10 cellular contexts compared by ENCODE assay signal in the genomic region with DNA sequence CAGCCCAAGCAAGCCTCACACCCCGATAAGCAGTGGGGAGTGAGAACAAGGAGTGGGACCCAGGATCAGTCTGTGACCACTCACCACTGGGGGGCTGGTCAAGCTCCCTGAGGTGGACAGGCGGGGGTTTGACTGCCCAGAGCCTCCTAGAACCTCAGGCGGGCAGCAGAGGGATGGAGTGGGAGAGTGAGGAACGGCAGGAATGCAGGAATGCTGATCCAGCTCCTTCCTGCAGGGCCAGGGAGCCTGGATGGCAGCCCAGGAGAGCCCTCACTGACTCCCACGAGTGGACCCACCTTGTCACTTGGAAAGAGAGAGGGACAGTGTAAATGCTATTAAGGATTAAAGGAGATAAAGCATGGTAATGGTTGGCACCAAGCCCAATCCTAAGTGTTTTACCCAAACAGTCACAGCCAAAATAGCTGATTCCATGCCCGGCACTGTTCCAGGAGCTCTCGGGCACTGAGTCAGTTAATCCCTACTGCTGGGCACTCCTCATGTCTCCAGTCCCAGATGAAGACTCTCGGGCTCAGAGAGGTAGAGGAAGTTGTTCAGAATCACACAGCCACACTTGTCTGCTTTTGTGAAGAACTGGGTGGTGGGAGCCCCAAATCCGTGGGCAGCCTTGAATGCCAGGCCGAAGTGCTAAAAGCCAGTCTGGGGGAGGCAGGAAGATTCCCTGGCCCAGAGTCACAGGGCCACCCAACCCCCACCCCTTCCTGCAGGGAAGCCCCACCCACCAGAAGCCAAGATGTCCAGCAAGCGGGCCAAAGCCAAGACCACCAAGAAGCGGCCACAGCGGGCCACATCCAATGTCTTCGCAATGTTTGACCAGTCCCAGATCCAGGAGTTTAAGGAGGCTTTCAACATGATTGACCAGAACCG. TPM values are rescaled to one million over a fixed set of nuclear protein-coding genes. Genes with fewer than 3 reads are reported as not detected.
DNase-seq lines count a peak whose midpoint lies in the region; ATAC-seq, FAIRE-seq and TF ChIP-seq lines count a peak whose summit lies in the region.
"Had no signal": no experiment of that assay in that cellular context is flagged by ENCODE, and none has a peak within 500 bp of the region (broad histone marks: within the 10 kb centered on the region; RNA-seq: fewer than 3 reads in every experiment).

No MANE protein-coding gene starts in this region.

- ATAC-seq in K562: no peak

- no peak overlapping the region for H3K27ac ChIP-seq in K562 (ENCODE audit: extremely low read depth, low read depth, low read length)
- H3K27ac ChIP-seq in tibial nerve: peak overlapping the region; percentile 87 to 98 (median 94)
- peak overlapping the region in 1 of 2 donors; percentile 13 for H3K27ac ChIP-seq in small intestine (ENCODE audit: low read depth in 1 of 2, low read length in 1 of 2)

- H3K4me3 ChIP-seq in K562: no peak overlapping the region
- peak overlapping the region in 3 of 4 donors; percentile 60 to 82 (median 78) for H3K4me3 ChIP-seq in tibial nerve
- H3K4me3 ChIP-seq in small intestine (ENCODE audit: low read depth in 1 of 2, low read length in 2 of 2): no peak overlapping the region

- in situ Hi-C loops in K562 (cut with MboI): loop anchor here (10.0 kb wide), 1 partner anchor 1470 kb away; no protein-coding TSS in a partner anchor

- TF ChIP-seq POLR2A in K562 (conservative IDR thresholded peaks at IDR 0.05) (no peak), tibial nerve (IDR thresholded peaks at IDR 0.05) (no peak)

- peak; percentile 18 for DNase-seq in NCI-H1105 treated with DMSO at 0.1 percent for 48 hours (lab: John Stamatoyannopoulos, UW)
- no peak for DNase-seq in NCI-H1105 (lab: John Stamatoyannopoulos, UW)
- no peak for DNase-seq in K562 (ENCODE audit: extremely low read depth in 1 of 4, low spot score in 3 of 4)
- DNase-seq in kidney glomerular epithelial cell (lab: John Stamatoyannopoulos, UW): peak; percentile 43
- DNase-seq in tibial nerve (ENCODE audit: low spot score in 2 of 2): no peak
- no peak for DNase-seq in SW480 (ENCODE audit: low spot score)
- no peak for DNase-seq in small intestine
- DNase-seq in activated effector memory CD4-positive, alpha-beta T cell treated with anti-CD3 and anti-CD28 coated beads, Interleukin-2, amount 50 U/mL, for 16 hours: no peak
- DNase-seq: 8988T, NCI-H748 treated with DMSO at 0.1 percent for 48 hours had no signal

- H3K4me2 ChIP-seq in K562 (ENCODE audit: insufficient read depth, low read length): no peak overlapping the region

- CTCF ChIA-PET in K562 (lab: Yijun Ruan, JAX; ENCODE audit: low intra/inter-chr PET ratio): no interaction called here

- TF ChIP-seq CTCF in K562 (IDR thresholded peaks at IDR 0.05 in 2 of 3, conservative IDR thresholded peaks at IDR 0.05 in 1 of 3; ENCODE audit: insufficient read depth in 2 of 3, low read depth in 1 of 3, low read length in 3 of 3) (no peak), tibial nerve (IDR thresholded peaks at IDR 0.05) (peak in 1 of 5 experiments; percentile 15)

- H2AFZ ChIP-seq in K562 (ENCODE audit: low read depth, low read length): no peak overlapping the region

- no peaks in the 10 kb centered on the region for H3K36me3 ChIP-seq in K562 (ENCODE audit: control insufficient read depth, insufficient read depth, low read length)
- H3K36me3 ChIP-seq in tibial nerve: peaks cover 0 to 45% (median 0%) of the 10 kb centered on the region in 3 donors
- H3K36me3 ChIP-seq in small intestine (ENCODE audit: control insufficient read depth in 2 of 2, insufficient read depth in 2 of 2, low read length in 2 of 2): no peaks in the 10 kb centered on the region

- H3K4me1 ChIP-seq in K562 (replicated peaks in 1 of 2; ENCODE audit: control insufficient read depth in 2 of 2, insufficient read depth in 2 of 2, low read length in 2 of 2): peaks cover 0 to 50% of the 10 kb centered on the region in 2 experiments; a peak in 3 of 5 replicates
- peaks cover 0 to 64% (median 23%) of the 10 kb centered on the region in 4 donors for H3K4me1 ChIP-seq in tibial nerve
- peaks cover 0 to 3% of the 10 kb centered on the region in 2 donors for H3K4me1 ChIP-seq in small intestine (ENCODE audit: control insufficient read depth in 2 of 2, insufficient read depth in 1 of 2, low read depth in 1 of 2, low read length in 1 of 2)

- no peak for TF ChIP-seq EP300 in K562 (IDR thresholded peaks at IDR 0.05; ENCODE audit: low read length)
- TF ChIP-seq EP300 in tibial nerve (IDR thresholded peaks at IDR 0.05): peak in 1 of 2 donors; percentile 12

- POLR2A ChIA-PET in K562 (lab: Yijun Ruan, JAX): interaction anchor here (0.7 to 0.8 kb wide), 2 partner anchors 9 to 15 kb away, joined by 3 to 5 read pairs; no protein-coding TSS in a partner anchor

- peak overlapping the region in 1 of 2 experiments; percentile 71; a peak in 2 of 4 replicates for H3K9ac ChIP-seq in K562 (ENCODE audit: insufficient read depth in 1 of 2, low read depth in 2 of 2, low read length in 2 of 2)

- BruUV-seq in K562 (replicated peaks; lab: Mats Ljungman, UMichigan): no TSS peak

- no peaks in the 10 kb centered on the region for H3K9me1 ChIP-seq in K562 (ENCODE audit: control insufficient read depth, insufficient read depth, low read length)

- 68% methylated on average over 11 of the region's 15 CpGs for WGBS in K562 (ENCODE audit: insufficient coverage, low coverage, missing lambda C conversion rate)
- WGBS in tibial nerve, 2 donors: 53 to 58% methylated on average over 13 to 15 of the region's 15 CpGs
- 74 to 85% (median 81%) methylated on average over 15 of the region's 15 CpGs for WGBS in small intestine, 3 donors

- no peaks in the 10 kb centered on the region for H3K79me2 ChIP-seq in K562 (ENCODE audit: control insufficient read depth, insufficient read depth, low read length)

- no peaks in the 10 kb centered on the region for H3K27me3 ChIP-seq in K562 (ENCODE audit: control insufficient read depth in 2 of 2, insufficient read depth in 2 of 2, low read length in 2 of 2)
- no peaks in the 10 kb centered on the region for H3K27me3 ChIP-seq in tibial nerve
- H3K27me3 ChIP-seq in small intestine (ENCODE audit: control insufficient read depth in 2 of 2, insufficient read depth in 2 of 2, low read length in 2 of 2): no peaks in the 10 kb centered on the region

- intact Hi-C loops in K562 (cut with micrococcal nuclease): loop anchor here (10.0 kb wide), 1 partner anchor 110 kb away; no protein-coding TSS in a partner anchor

- no peak for FAIRE-seq in K562 (lab: Jason Lieb, UNC)
- FAIRE-seq in small intestine (lab: Jason Lieb, UNC): no peak

- H3K9me3 ChIP-seq in K562 (replicated peaks; ENCODE audit: control insufficient read depth, insufficient read depth, low read depth, low read length): no peaks in the 10 kb centered on the region
- no peaks in the 10 kb centered on the region for H3K9me3 ChIP-seq in tibial nerve
- H3K9me3 ChIP-seq in small intestine (ENCODE audit: control insufficient read depth, low read depth): no peaks in the 10 kb centered on the region

- TF ChIP-seq RAD21 in K562 (CRISPR knock-in tag; conservative IDR thresholded peaks at IDR 0.05 in 1 of 2, IDR thresholded peaks at IDR 0.05 in 1 of 2): no peak

- no peaks in the 10 kb centered on the region for H4K20me1 ChIP-seq in K562 (replicated peaks; ENCODE audit: control insufficient read depth, insufficient read depth, low read length)

RNA-seq across cellular contexts. Expression of a gene that starts 3.1 kb away (rescaled TPM):
- total RNA-seq in K562 (2011; cell fraction: chromatin; rRNA removed; ENCODE audit: low replicate concordance): 0.33 and 0.90 TPM in 2 replicates
- 0.39 and 0.83 TPM in 2 replicates for total RNA-seq in K562 (2011; cell fraction: nucleolus; rRNA removed)
- total RNA-seq in K562 (2011; cell fraction: nucleoplasm; rRNA removed): 0.59 and 0.99 TPM in 2 replicates
- 0.86 and 1.1 TPM in 2 replicates for total RNA-seq in K562 (2014; rRNA removed)
- total RNA-seq in K562 (2014; rRNA removed; fragmentation: Illumina TruSeq; extraction: Trizol): 0.18 and 0.41 TPM in 2 replicates
- 1.0 and 1.7 TPM in 2 replicates for total RNA-seq in K562 (2015; rRNA removed; fragmentation: Illumina TruSeq; extraction: Trizol)
- total RNA-seq in K562 (2021): 3.2 TPM in 2 replicates
- polyA plus RNA-seq in K562 (2011; rRNA removed): 0.77 and 0.79 TPM in 2 replicates
- polyA plus RNA-seq in K562 (2011; cell fraction: cytosol; rRNA removed): 0.94 and 1.8 TPM in 2 replicates
- polyA plus RNA-seq in K562 (2011; cell fraction: nucleus; rRNA removed): 0.49 and 1.1 TPM in 2 replicates
- polyA plus RNA-seq in K562 (2012): 5.2 and 7.6 TPM in 2 replicates
- polyA plus RNA-seq in K562 (2014; fragmentation: Illumina TruSeq; extraction: Trizol): 1.0 and 1.9 TPM in 2 replicates
- under 1 TPM in 1 of 2 experiments, not detected in 1; 0.11 TPM for polyA plus RNA-seq in K562 (2014; fragmentation: Nextera tagmentation; extraction: Ambion mirVana)
- polyA plus RNA-seq in K562 (2014; rRNA removed): 0.09 and 0.65 TPM in 2 replicates
- polyA minus RNA-seq in K562 (2011; rRNA and poly(A)+ RNA removed): 0.07 and 0.48 TPM in 2 replicates
- polyA minus RNA-seq in K562 (2011; cell fraction: cytosol; rRNA and poly(A)+ RNA removed): 1.4 and 1.9 TPM in 2 replicates
- 0.33 and 0.40 TPM in 2 replicates for polyA minus RNA-seq in K562 (2011; cell fraction: nucleus; rRNA and poly(A)+ RNA removed)
- 100 to 1,000 TPM; 140 to 245 (median 219) TPM for total RNA-seq in tibial nerve
- 10 to 100 TPM in 2 of 3 donors, 1 to 10 TPM in 1; 7.4 to 91.2 (median 34.6) TPM for polyA plus RNA-seq in small intestine

RNA-seq across cellular contexts. Expression of a gene that starts 29.0 kb away (rescaled TPM):
- total RNA-seq in K562 (2011; cell fraction: chromatin; rRNA removed; ENCODE audit: low replicate concordance): 16.8 and 24.0 TPM in 2 replicates
- total RNA-seq in K562 (2011; cell fraction: nucleolus; rRNA removed): 16.2 and 17.7 TPM in 2 replicates
- 17.2 and 17.8 TPM in 2 replicates for total RNA-seq in K562 (2011; cell fraction: nucleoplasm; rRNA removed)
- total RNA-seq in K562 (2014; rRNA removed): 12.9 and 17.1 TPM in 2 replicates
- total RNA-seq in K562 (2014; rRNA removed; fragmentation: Illumina TruSeq; extraction: Trizol): 13.1 and 13.4 TPM in 2 replicates
- 13.6 and 14.5 TPM in 2 replicates for total RNA-seq in K562 (2015; rRNA removed; fragmentation: Illumina TruSeq; extraction: Trizol)
- 22.5 and 27.8 TPM in 2 replicates for total RNA-seq in K562 (2021)
- polyA plus RNA-seq in K562 (2011; rRNA removed): 15.5 and 17.5 TPM in 2 replicates
- polyA plus RNA-seq in K562 (2011; cell fraction: cytosol; rRNA removed): 18.5 and 31.2 TPM in 2 replicates
- 8.7 and 10.9 TPM in 2 replicates for polyA plus RNA-seq in K562 (2011; cell fraction: nucleus; rRNA removed)
- polyA plus RNA-seq in K562 (2012): 7.4 and 8.6 TPM in 2 replicates
- polyA plus RNA-seq in K562 (2014; fragmentation: Illumina TruSeq; extraction: Trizol): 19.5 and 23.7 TPM in 2 replicates
- 10 to 100 TPM in 1 of 2 experiments, 1 to 10 TPM in 1; 6.8 to 15.7 TPM for polyA plus RNA-seq in K562 (2014; fragmentation: Nextera tagmentation; extraction: Ambion mirVana)
- 18.4 and 20.7 TPM in 2 replicates for polyA plus RNA-seq in K562 (2014; rRNA removed)
- polyA minus RNA-seq in K562 (2011; rRNA and poly(A)+ RNA removed): 12.1 and 14.6 TPM in 2 replicates
- 11.8 and 12.9 TPM in 2 replicates for polyA minus RNA-seq in K562 (2011; cell fraction: cytosol; rRNA and poly(A)+ RNA removed)
- polyA minus RNA-seq in K562 (2011; cell fraction: nucleus; rRNA and poly(A)+ RNA removed): 3.2 and 5.0 TPM in 2 replicates
- 10 to 100 TPM; 13.2 to 27.7 (median 19.6) TPM for total RNA-seq in tibial nerve
- polyA plus RNA-seq in small intestine: 1 to 10 TPM in 2 of 3 donors, under 1 TPM in 1; 0.45 to 8.1 (median 3.0) TPM

Comparison
In these comparisons a context has a peak if more than half of its experiments do, and no peak if none do; other contexts are left out.
1. DNase-seq: peak in NCI-H1105 treated with DMSO at 0.1 percent for 48 hours (single experiment) and kidney glomerular epithelial cell (single experiment); none in NCI-H1105 (single experiment), K562 (0 of 4), tibial nerve (0 of 2), SW480 (single experiment), small intestine (single experiment) and activated effector memory CD4-positive, alpha-beta T cell treated with anti-CD3 and anti-CD28 coated beads, Interleukin-2, amount 50 U/mL, for 16 hours (single experiment).
2. H3K4me3 ChIP-seq: peak in tibial nerve (3 of 4); none in K562 (single experiment) and small intestine (0 of 2).
3. RNA of a gene that starts 3.1 kb away (total RNA-seq): 140 to 245 TPM in tibial nerve; 0.18 to 3.2 TPM in K562; every median in the first group is over 10 times any median in the second.